In genomic region chr2:67799889-67800288, GRCh38 we compare ENCODE assay signal across 25 cellular contexts.
"Had no signal": no experiment of that assay in that cellular context is flagged by ENCODE, and none has a peak within 500 bp of the region (broad histone marks: within the 10 kb centered on the region; RNA-seq: fewer than 3 reads in every experiment).

No MANE protein-coding gene starts in this region.

- ATAC-seq: psoas muscle; right cardiac atrium; right lobe of liver; stimulated activated effector memory CD8-positive, alpha-beta T cell treated with anti-CD3 and anti-CD28 coated beads, Interleukin-12 subunit alpha, Interleukin-12 subunit beta, amount 100 ng/mL, for 72 hours; stimulated activated naive B cell treated with anti-CD40 and anti-IgM and Interleukin-4, amounts not matched to agents 10 μg/mL and 1 μg/mL and 100 μg/mL, for 72 hours had no signal

- H3K36me3 ChIP-seq: neural progenitor cell, ovary, right lobe of liver, sigmoid colon, stomach, thoracic aorta, thyroid gland, tibial nerve, upper lobe of left lung, vagina had no signal

- H3K9me3 ChIP-seq: ovary, psoas muscle, right lobe of liver, sigmoid colon, stomach, thoracic aorta, thyroid gland, tibial nerve, upper lobe of left lung, vagina had no signal

- H3K9ac ChIP-seq: neural progenitor cell, parathyroid adenoma had no signal

- H3K4me2 ChIP-seq: neural progenitor cell had no signal

- H3K79me2 ChIP-seq: parathyroid adenoma had no signal

- H2AFZ ChIP-seq: neural progenitor cell, parathyroid adenoma had no signal

- H3K27ac ChIP-seq: neural progenitor cell, ovary, parathyroid adenoma, psoas muscle, right lobe of liver, sigmoid colon, stomach, thoracic aorta, thyroid gland, tibial nerve, vagina had no signal

- H3K27me3 ChIP-seq: neural progenitor cell, ovary, right lobe of liver, sigmoid colon, stomach, thyroid gland, tibial nerve, upper lobe of left lung, vagina had no signal

- DNase-seq: occipital lobe; ovary; posterior cingulate gyrus; psoas muscle; right cardiac atrium; right lobe of liver; sigmoid colon; small intestine; stimulated activated CD4-positive, alpha-beta T cell treated with anti-CD3 and anti-CD28 coated beads, Interleukin-15, amount 100 ng/mL, for 24 hours; stimulated activated CD4-positive, alpha-beta T cell treated with anti-CD3 and anti-CD28 coated beads, Interleukin-2, amount 100 ng/mL, for 24 hours; stimulated activated CD4-positive, alpha-beta T cell treated with anti-CD3 and anti-CD28 coated beads, Interleukin-2, amount 100 ng/mL, for 48 hours; stimulated activated CD4-positive, alpha-beta T cell treated with anti-CD3 and anti-CD28 coated beads, Interleukin-4, amount 100 ng/mL, for 24 hours; stimulated activated naive B cell treated with anti-CD40 and anti-IgM and Interleukin-4, amounts not matched to agents 10 μg/mL and 1 μg/mL and 100 μg/mL, for 72 hours; stimulated activated naive CD4-positive, alpha-beta T cell treated with Interleukin-2 at 50 U/mL for 16 hours; stomach; thyroid gland; trophoblast cell; upper lobe of left lung had no signal

- FAIRE-seq: small intestine, urothelium cell line had no signal

- H3K4me1 ChIP-seq: neural progenitor cell, parathyroid adenoma, psoas muscle, right lobe of liver, vagina had no signal

- H3K4me3 ChIP-seq: neural progenitor cell, ovary, psoas muscle, right lobe of liver, sigmoid colon, stomach, thoracic aorta, thyroid gland, tibial nerve, upper lobe of left lung, vagina had no signal
